19 cellular contexts compared by ENCODE assay signal in the genomic region with DNA sequence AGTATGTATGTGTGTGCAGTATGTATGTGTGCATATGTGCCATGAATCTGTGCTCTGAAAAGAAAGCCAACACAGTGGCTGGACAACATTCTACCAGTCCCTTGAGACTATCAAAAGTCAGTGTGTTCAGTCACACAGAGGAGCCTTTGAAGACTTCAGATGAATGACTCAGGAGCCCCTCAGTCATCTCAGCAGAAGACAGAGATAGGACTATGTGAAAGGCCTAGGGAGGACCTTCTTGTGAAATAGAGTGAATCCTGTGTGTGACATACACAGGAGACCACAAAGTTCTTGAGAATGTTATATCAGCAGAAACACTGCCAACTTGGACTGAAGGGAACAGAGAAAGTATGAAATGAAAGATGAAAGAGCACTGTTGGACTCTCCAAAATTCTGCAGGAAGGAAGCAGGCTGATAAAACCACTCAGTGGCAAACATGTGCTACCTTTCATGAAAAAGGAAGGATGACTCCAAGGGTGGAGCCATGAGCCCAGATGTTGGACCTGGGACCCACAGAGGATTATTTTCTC.
A peak's percentile ranks its signal among the peaks of the same experiment; 100 is the strongest.
DNase-seq lines count a peak whose midpoint lies in the region; ATAC-seq and TF ChIP-seq lines count a peak whose summit lies in the region.
"Had no signal": no experiment of that assay in that cellular context is flagged by ENCODE, and none has a peak within 500 bp of the region (broad histone marks: within the 10 kb centered on the region; RNA-seq: fewer than 3 reads in every experiment).

No MANE protein-coding gene starts in this region.

- peak; percentile 16 for ATAC-seq in activated CD8-positive, alpha-beta memory T cell treated with anti-CD3 and anti-CD28 coated beads, Interleukin-2, amount 10 ng/mL, durations not matched to agents 7 days and 5 days

- peaks cover 29% of the 10 kb centered on the region for H3F3A ChIP-seq in GM23248 (ENCODE audit: insufficient read depth)

- peaks cover 12% of the 10 kb centered on the region for H3K4me1 Mint-ChIP-seq in activated CD8-positive, alpha-beta memory T cell treated with anti-CD3 and anti-CD28 coated beads, Interleukin-2, amount 10 ng/mL, durations not matched to agents 7 days and 5 days
- H3K4me1 Mint-ChIP-seq in osteocyte (ENCODE audit: unreplicated experiment): peaks cover 58% of the 10 kb centered on the region
- H3K4me1 Mint-ChIP-seq: B cell had no signal

- H4K20me1 ChIP-seq in GM23248 (ENCODE audit: insufficient read depth): no peaks in the 10 kb centered on the region

- no peak overlapping the region for H3K4me3 Mint-ChIP-seq in activated CD8-positive, alpha-beta memory T cell treated with anti-CD3 and anti-CD28 coated beads, Interleukin-2, amount 10 ng/mL, durations not matched to agents 7 days and 5 days
- no peak overlapping the region for H3K4me3 Mint-ChIP-seq in osteocyte (ENCODE audit: unreplicated experiment)
- H3K4me3 Mint-ChIP-seq: B cell; CD4-positive, alpha-beta memory T cell; IgD-negative memory B cell had no signal

- no peak for DNase-seq in activated CD8-positive, alpha-beta memory T cell treated with anti-CD3 and anti-CD28 coated beads, Interleukin-2, amount 10 ng/mL, durations not matched to agents 7 days and 5 days
- no peak for DNase-seq in activated CD8-positive, alpha-beta memory T cell treated with anti-CD3 and anti-CD28 coated beads, Interleukin-2, amount 50 U/mL, for 4 hours
- DNase-seq in GM23248 (peak; percentile 17), SK-MEL-5 (ENCODE audit: low read depth, low spot score) (peak; percentile 7), osteocyte (ENCODE audit: extremely low spot score, unreplicated experiment) (no peak), NCI-H446 treated with DMSO at 0.1 percent for 48 hours (lab: John Stamatoyannopoulos, UW) (no peak), posterior cingulate gyrus (no peak)
- DNase-seq: CD4-positive, alpha-beta memory T cell; DND-41; GDM1; NCI-H146; NCI-H2081 treated with DMSO at 0.1 percent for 48 hours; NCI-H2227 treated with DMSO at 0.1 percent for 48 hours; NCI-H526 treated with DMSO at 0.1 percent for 48 hours; NK-92 treated with Interleukin-12 subunit alpha and Interleukin-12 subunit beta, amount 100 ng/mL, for 24 hours; OCI-M1; RPMI8226 had no signal

- H3K27ac Mint-ChIP-seq in activated CD8-positive, alpha-beta memory T cell treated with anti-CD3 and anti-CD28 coated beads, Interleukin-2, amount 10 ng/mL, durations not matched to agents 7 days and 5 days: no peak overlapping the region
- peak overlapping the region; percentile 28 for H3K27ac Mint-ChIP-seq in osteocyte (ENCODE audit: unreplicated experiment)
- H3K27ac Mint-ChIP-seq: B cell, IgD-negative memory B cell had no signal

- H3K4me2 ChIP-seq in GM23248 (ENCODE audit: unreplicated experiment): no peak overlapping the region

- CTCF ChIA-PET in activated CD8-positive, alpha-beta memory T cell treated with anti-CD3 and anti-CD28 coated beads, Interleukin-2, amount 10 ng/mL, durations not matched to agents 7 days and 5 days (lab: Charles Lee): no interaction called here

- H3K36me3 Mint-ChIP-seq in activated CD8-positive, alpha-beta memory T cell treated with anti-CD3 and anti-CD28 coated beads, Interleukin-2, amount 10 ng/mL, durations not matched to agents 7 days and 5 days: peaks cover 2% of the 10 kb centered on the region
- H3K36me3 Mint-ChIP-seq in osteocyte (ENCODE audit: unreplicated experiment): no peaks in the 10 kb centered on the region
- H3K36me3 Mint-ChIP-seq: CD4-positive, alpha-beta memory T cell had no signal

- no peak overlapping the region for H3K9ac ChIP-seq in GM23248

- no peaks in the 10 kb centered on the region for H3K9me3 ChIP-seq in GM23248 (ENCODE audit: low read depth)

- H3K9me3 Mint-ChIP-seq in activated CD8-positive, alpha-beta memory T cell treated with anti-CD3 and anti-CD28 coated beads, Interleukin-2, amount 10 ng/mL, durations not matched to agents 7 days and 5 days (ENCODE audit: low read depth): no peaks in the 10 kb centered on the region
- H3K9me3 Mint-ChIP-seq in osteocyte (ENCODE audit: unreplicated experiment): peaks cover 10% of the 10 kb centered on the region

- H3K27me3 ChIP-seq in GM23248 (replicated peaks; ENCODE audit: insufficient read depth): no peaks in the 10 kb centered on the region

- no peak for TF ChIP-seq CTCF in osteocyte (IDR thresholded peaks at IDR 0.05)

- peaks cover 4% of the 10 kb centered on the region for H3K27me3 Mint-ChIP-seq in activated CD8-positive, alpha-beta memory T cell treated with anti-CD3 and anti-CD28 coated beads, Interleukin-2, amount 10 ng/mL, durations not matched to agents 7 days and 5 days
- H3K27me3 Mint-ChIP-seq in osteocyte (ENCODE audit: unreplicated experiment): no peaks in the 10 kb centered on the region
- H3K27me3 Mint-ChIP-seq: CD4-positive, alpha-beta memory T cell; IgD-negative memory B cell had no signal

- no peak overlapping the region for H2AFZ ChIP-seq in GM23248

- no peaks in the 10 kb centered on the region for H3K9me2 ChIP-seq in GM23248 (ENCODE audit: insufficient read depth)

- no peak overlapping the region for H3K4me3 ChIP-seq in GM23248

- no peaks in the 10 kb centered on the region for H3K36me3 ChIP-seq in GM23248 (ENCODE audit: low read depth)

- intact Hi-C loops in posterior cingulate gyrus (cut with DNase I): no loop called here

- no peak overlapping the region for H3K27ac ChIP-seq in GM23248

- in situ Hi-C loops in GM23248 (cut with MboI) (no loop called here), SK-MEL-5 (cut with HindIII; ENCODE audit: low pct_unique_long_range_greater_than_20kb, low sequenced_read_pairs) (no loop called here)

- H3K79me2 ChIP-seq in GM23248 (ENCODE audit: insufficient read depth): no peaks in the 10 kb centered on the region

- H3K4me1 ChIP-seq in GM23248 (ENCODE audit: insufficient read depth): peaks cover 26% of the 10 kb centered on the region

Comparison
In these comparisons a context has a peak if more than half of its experiments do, and no peak if none do; other contexts are left out.
1. DNase-seq: peak in GM23248 (single experiment) and SK-MEL-5 (single experiment); none in activated CD8-positive, alpha-beta memory T cell treated with anti-CD3 and anti-CD28 coated beads, Interleukin-2, amount 10 ng/mL, durations not matched to agents 7 days and 5 days (single experiment), activated CD8-positive, alpha-beta memory T cell treated with anti-CD3 and anti-CD28 coated beads, Interleukin-2, amount 50 U/mL, for 4 hours (single experiment), osteocyte (single experiment), NCI-H446 treated with DMSO at 0.1 percent for 48 hours (single experiment) and posterior cingulate gyrus (0 of 10).